Comparison of ENCODE assay signal across 11 cellular contexts in the genomic region with DNA sequence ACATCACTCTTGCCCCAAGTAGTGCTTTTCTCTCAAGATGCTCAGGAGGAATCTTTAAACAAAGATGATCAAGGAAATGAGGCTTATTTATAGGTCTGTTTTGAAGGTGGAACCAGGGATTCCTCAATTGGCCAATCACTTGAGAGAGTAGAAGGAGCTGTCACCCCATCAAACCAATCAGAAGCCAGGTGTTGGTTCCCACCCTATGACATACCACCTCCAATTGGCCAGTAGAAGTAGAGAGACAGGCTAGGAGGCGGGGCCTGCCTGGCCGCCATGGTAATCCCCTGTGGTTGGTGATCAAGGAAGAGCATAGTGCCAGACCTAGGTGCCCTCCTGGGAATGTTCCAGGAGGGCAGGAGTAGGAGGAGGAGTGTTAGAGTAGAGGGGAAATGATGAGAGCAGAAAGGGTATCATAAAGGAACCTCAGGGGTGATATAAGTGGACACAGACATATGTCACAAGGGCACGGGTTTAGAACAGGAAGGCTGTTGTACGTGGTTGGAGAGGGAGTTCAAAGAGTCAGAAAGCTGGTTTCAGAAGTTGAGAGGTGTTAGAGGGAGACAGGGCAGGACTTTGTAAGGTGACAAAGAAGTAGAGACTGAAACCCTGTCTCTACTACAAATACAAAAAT. TPM values are rescaled to one million over a fixed set of nuclear protein-coding genes. Genes with fewer than 3 reads are reported as not detected.
DNase-seq lines count a peak whose midpoint lies in the region; TF ChIP-seq lines count a peak whose summit lies in the region.
"Had no signal": no experiment of that assay in that cellular context is flagged by ENCODE, and none has a peak within 500 bp of the region (broad histone marks: within the 10 kb centered on the region; RNA-seq: fewer than 3 reads in every experiment).

No MANE protein-coding gene starts in this region.

- no peaks in the 10 kb centered on the region for H3K36me3 Mint-ChIP-seq in activated T-cell treated with anti-CD3 and anti-CD28 coated beads, Interleukin-2, amount 50 U/mL, for 24 hours (ENCODE audit: low read depth)
- no peaks in the 10 kb centered on the region; the same call in 1 of the 2 replicates for H3K36me3 Mint-ChIP-seq in HFFc6 (ENCODE audit: low read depth)
- no peaks in the 10 kb centered on the region for H3K36me3 Mint-ChIP-seq in T-helper 2 cell treated with Interferon-gamma antibody and Interleukin-4, amounts not matched to agents 5 μg/mL and 100 μg/mL, for 36 hours (ENCODE audit: low read depth)
- H3K36me3 Mint-ChIP-seq: brain had no signal

- no peak for TF ChIP-seq CTCF in HFFc6 (IDR thresholded peaks at IDR 0.05)

- no peak overlapping the region for H3K27ac Mint-ChIP-seq in activated T-cell treated with anti-CD3 and anti-CD28 coated beads, Interleukin-2, amount 50 U/mL, for 24 hours
- H3K27ac Mint-ChIP-seq in HFFc6: no peak overlapping the region
- peak overlapping the region; percentile 48 for H3K27ac Mint-ChIP-seq in T-helper 2 cell treated with Interferon-gamma antibody and Interleukin-4, amounts not matched to agents 5 μg/mL and 100 μg/mL, for 36 hours
- H3K27ac Mint-ChIP-seq: brain had no signal

- H3K27me3 Mint-ChIP-seq in activated T-cell treated with anti-CD3 and anti-CD28 coated beads, Interleukin-2, amount 50 U/mL, for 24 hours: peaks cover 5% of the 10 kb centered on the region
- H3K27me3 Mint-ChIP-seq in HFFc6 (ENCODE audit: insufficient read depth): peaks cover 8% of the 10 kb centered on the region
- peaks cover 8% of the 10 kb centered on the region for H3K27me3 Mint-ChIP-seq in T-helper 2 cell treated with Interferon-gamma antibody and Interleukin-4, amounts not matched to agents 5 μg/mL and 100 μg/mL, for 36 hours (ENCODE audit: low read depth)

- no peaks in the 10 kb centered on the region for H3K9me3 Mint-ChIP-seq in activated T-cell treated with anti-CD3 and anti-CD28 coated beads, Interleukin-2, amount 50 U/mL, for 24 hours
- H3K9me3 Mint-ChIP-seq in HFFc6: no peaks in the 10 kb centered on the region
- H3K9me3 Mint-ChIP-seq in T-helper 2 cell treated with Interferon-gamma antibody and Interleukin-4, amounts not matched to agents 5 μg/mL and 100 μg/mL, for 36 hours: no peaks in the 10 kb centered on the region

- H3K4me1 Mint-ChIP-seq in activated T-cell treated with anti-CD3 and anti-CD28 coated beads, Interleukin-2, amount 50 U/mL, for 24 hours (ENCODE audit: low read depth): peaks cover 3% of the 10 kb centered on the region
- peaks cover 15% of the 10 kb centered on the region for H3K4me1 Mint-ChIP-seq in HFFc6 (ENCODE audit: low read depth)
- peaks cover 10% of the 10 kb centered on the region for H3K4me1 Mint-ChIP-seq in T-helper 2 cell treated with Interferon-gamma antibody and Interleukin-4, amounts not matched to agents 5 μg/mL and 100 μg/mL, for 36 hours (ENCODE audit: low read depth)
- H3K4me1 Mint-ChIP-seq: brain had no signal

- H3K4me3 Mint-ChIP-seq in activated T-cell treated with anti-CD3 and anti-CD28 coated beads, Interleukin-2, amount 50 U/mL, for 24 hours: no peak overlapping the region
- H3K4me3 Mint-ChIP-seq in HFFc6: no peak overlapping the region
- no peak overlapping the region for H3K4me3 Mint-ChIP-seq in T-helper 2 cell treated with Interferon-gamma antibody and Interleukin-4, amounts not matched to agents 5 μg/mL and 100 μg/mL, for 36 hours
- H3K4me3 Mint-ChIP-seq: brain had no signal

- peak; percentile 38 to 54 for DNase-seq in activated T-cell treated with anti-CD3 and anti-CD28 coated beads, Interleukin-2, amount 50 U/mL, for 48 hours
- DNase-seq in activated T-cell treated with anti-CD3 and anti-CD28 coated beads, Interleukin-2, amount 50 U/mL, for 24 hours: no peak
- DNase-seq in HFFc6: peak; percentile 8
- DNase-seq in T-helper 2 cell treated with Interferon-gamma antibody and Interleukin-4, amounts not matched to agents 5 μg/mL and 100 μg/mL, for 36 hours (ENCODE audit: low spot score): no peak
- DNase-seq in stimulated activated CD8-positive, alpha-beta memory T cell treated with anti-CD3 and anti-CD28 coated beads, Interleukin-4, amount 100 ng/mL, for 48 hours: peak; percentile 47
- DNase-seq in AML-193 (lab: John Stamatoyannopoulos, UW): no peak
- DNase-seq in retina: no peak
- no peak for DNase-seq in activated CD4-positive, CD25-positive, alpha-beta regulatory T cell (lab: John Stamatoyannopoulos, UW)
- DNase-seq: Caco-2 had no signal

RNA-seq across cellular contexts. Expression of a gene that starts 10.5 kb away (rescaled TPM):
- total RNA-seq in HFFc6 (2021; fragmentation: NEBNext Ultra II Directional; extraction: Animal tissue kit (Norgen Biotek cat#: 25700)): not detected
- total RNA-seq: Caco-2, kidney epithelial cell had no signal

RNA-seq across cellular contexts. Expression of a gene that starts 16.1 kb away (rescaled TPM):
- total RNA-seq in HFFc6 (2021; fragmentation: NEBNext Ultra II Directional; extraction: Animal tissue kit (Norgen Biotek cat#: 25700)): 10 to 100 TPM in 5 of 6 experiments, 1 to 10 TPM in 1; 6.6 to 13.9 (median 12.2) TPM

RNA-seq across cellular contexts. Expression of a gene that starts 32.4 kb away (rescaled TPM):
- 100 to 1,000 TPM; 110 to 129 (median 120) TPM for total RNA-seq in HFFc6 (2021; fragmentation: NEBNext Ultra II Directional; extraction: Animal tissue kit (Norgen Biotek cat#: 25700))

RNA-seq across cellular contexts. Expression of a gene that starts 33.0 kb away (rescaled TPM):
- total RNA-seq in HFFc6 (2021; fragmentation: NEBNext Ultra II Directional; extraction: Animal tissue kit (Norgen Biotek cat#: 25700)): not detected
- total RNA-seq: Caco-2, kidney epithelial cell had no signal

RNA-seq across cellular contexts. Expression of a gene that starts 45.1 kb away (rescaled TPM):
- total RNA-seq in HFFc6 (2021; fragmentation: NEBNext Ultra II Directional; extraction: Animal tissue kit (Norgen Biotek cat#: 25700)): 1 to 10 TPM in 5 of 6 experiments, under 1 TPM in 1; 0.71 to 2.2 (median 1.4) TPM
- total RNA-seq: kidney epithelial cell had no signal

Comparison
In these comparisons a context has a peak if more than half of its experiments do, and no peak if none do; other contexts are left out.
1. DNase-seq: peak in activated T-cell treated with anti-CD3 and anti-CD28 coated beads, Interleukin-2, amount 50 U/mL, for 48 hours (2 of 2), HFFc6 (single experiment) and stimulated activated CD8-positive, alpha-beta memory T cell treated with anti-CD3 and anti-CD28 coated beads, Interleukin-4, amount 100 ng/mL, for 48 hours (single experiment); none in activated T-cell treated with anti-CD3 and anti-CD28 coated beads, Interleukin-2, amount 50 U/mL, for 24 hours (single experiment), T-helper 2 cell treated with Interferon-gamma antibody and Interleukin-4, amounts not matched to agents 5 μg/mL and 100 μg/mL, for 36 hours (single experiment), AML-193 (0 of 2), retina (single experiment) and activated CD4-positive, CD25-positive, alpha-beta regulatory T cell (0 of 4).